Comparison of ENCODE assay signal across 8 cellular contexts in the genomic region with DNA sequence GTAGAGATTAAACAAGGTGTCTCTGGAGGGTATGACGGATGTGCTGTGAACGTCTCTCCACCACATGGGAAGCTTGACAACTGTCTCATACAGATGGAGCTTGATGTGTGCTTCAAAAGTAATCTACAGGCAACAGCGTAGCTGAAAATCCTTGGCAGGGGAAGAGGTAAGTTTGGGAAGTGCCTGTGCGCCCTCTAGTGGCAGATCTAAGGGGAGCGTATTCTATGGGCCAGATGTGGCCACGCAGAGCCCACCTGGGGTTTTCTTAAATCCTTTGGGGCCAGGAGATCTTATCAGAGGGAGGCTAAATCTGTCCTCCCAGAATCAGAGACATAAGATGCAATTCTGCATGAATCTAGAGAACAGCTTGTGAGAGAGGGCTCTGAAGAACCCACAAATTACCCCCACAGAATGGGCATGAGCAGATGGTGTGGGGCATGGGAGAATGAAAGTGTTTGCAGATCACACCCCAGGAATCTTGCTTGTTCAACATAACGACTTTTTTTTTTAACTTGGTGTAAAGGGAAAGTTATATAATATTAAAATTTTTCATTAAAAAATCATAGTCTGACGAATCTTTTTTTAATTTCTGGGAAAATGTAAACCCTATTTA.
DNase-seq lines count a peak whose midpoint lies in the region; ATAC-seq and TF ChIP-seq lines count a peak whose summit lies in the region.

No MANE protein-coding gene starts in this region.

- ATAC-seq in HG02588 (IDR thresholded peaks at IDR 0.05; ENCODE audit: unreplicated experiment), result peak; percentile 50

- H3K27ac ChIP-seq in mammary epithelial cell (ENCODE audit: insufficient read depth, low read depth, low read length), result no peak overlapping the region

- H3K27me3 ChIP-seq in mammary epithelial cell (ENCODE audit: insufficient read depth, low read length) (no peaks in the 10 kb centered on the region), kidney epithelial cell (ENCODE audit: control insufficient read depth, insufficient read depth, low read length) (no peaks in the 10 kb centered on the region)

- no TSS peak for BruUV-seq in mammary epithelial cell (replicated peaks; lab: Mats Ljungman, UMichigan)

- H3K4me1 ChIP-seq in mammary epithelial cell (ENCODE audit: insufficient read depth, low read length), result no peaks in the 10 kb centered on the region

- H3K79me2 ChIP-seq in mammary epithelial cell (ENCODE audit: insufficient read depth, low read length), result no peaks in the 10 kb centered on the region

- H3K9ac ChIP-seq in mammary epithelial cell (ENCODE audit: insufficient read depth, low read length), result no peak overlapping the region

- peak overlapping the region; percentile 44 for H3K4me2 ChIP-seq in mammary epithelial cell (ENCODE audit: insufficient read depth, low read depth, low read length)

- TF ChIP-seq CTCF in GM12865 (IDR thresholded peaks at IDR 0.05; ENCODE audit: insufficient read depth, low read depth, low read length, missing control alignments) (peak; percentile 96), WI38 (IDR thresholded peaks at IDR 0.05; ENCODE audit: low read depth, low read length) (peak; percentile 93), mammary epithelial cell (conservative IDR thresholded peaks at IDR 0.05 in 1 of 2, IDR thresholded peaks at IDR 0.05 in 1 of 2; ENCODE audit: extremely low read depth in 1 of 2, insufficient read depth in 1 of 2, low read depth in 1 of 2, low read length in 2 of 2) (peak; percentile 92 to 97), kidney epithelial cell (IDR thresholded peaks at IDR 0.05; ENCODE audit: insufficient read depth, low read length, poor library complexity, severe bottlenecking) (peak; percentile 98)

- H2AFZ ChIP-seq in mammary epithelial cell (ENCODE audit: low read depth, low read length), result peak overlapping the region; percentile 81

- H3K36me3 ChIP-seq in mammary epithelial cell (ENCODE audit: insufficient read depth, low read length) (no peaks in the 10 kb centered on the region), kidney epithelial cell (ENCODE audit: control insufficient read depth, insufficient read depth, low read length) (no peaks in the 10 kb centered on the region)

- H3K4me3 ChIP-seq in GM12865 (ENCODE audit: low read depth, low read length) (no peak overlapping the region), WI38 (ENCODE audit: low read depth, low read length) (no peak overlapping the region), mammary epithelial cell (replicated peaks in 1 of 3; ENCODE audit: insufficient read depth in 1 of 3, low read depth in 2 of 3, low read length in 3 of 3) (no peak overlapping the region), kidney epithelial cell (ENCODE audit: low read depth, low read length) (no peak overlapping the region)

- DNase-seq in GM12865 (ENCODE audit: low read depth), result peak; percentile 69
- DNase-seq in NCI-H2081 treated with DMSO at 0.1 percent for 48 hours (lab: John Stamatoyannopoulos, UW), result peak; percentile 0
- peak; percentile 48 for DNase-seq in mammary epithelial cell
- peak; percentile 16 for DNase-seq in kidney epithelial cell (ENCODE audit: low read depth)
- DNase-seq in stimulated activated CD4-positive, alpha-beta T cell treated with anti-CD3 and anti-CD28 coated beads, Interleukin-2, amount 100 ng/mL, for 24 hours, result peak; percentile 68 to 72
- DNase-seq in mesenteric fat pad (ENCODE audit: low spot score), result no peak

- no peaks in the 10 kb centered on the region for H4K20me1 ChIP-seq in mammary epithelial cell (ENCODE audit: insufficient read depth, low read length)

- dilution Hi-C loops in mammary epithelial cell (cut with HindIII; ENCODE audit: low sequenced_read_pairs), result loop anchor here (5.0 kb wide), 1 partner anchor 92 kb away; a partner anchor contains a TSS

- in situ Hi-C loops in mammary epithelial cell (cut with MboI; ENCODE audit: low sequenced_read_pairs in 2 of 2), result loop anchor here in 1 of 2 donors (25.0 kb wide), 2 partner anchors 657 to 832 kb away; a partner anchor contains a TSS

- H3K9me3 ChIP-seq in mammary epithelial cell (replicated peaks; ENCODE audit: insufficient read depth, low read length), result no peaks in the 10 kb centered on the region

- CTCF ChIA-PET in mammary epithelial cell (lab: Charles Lee; ENCODE audit: low non-redundant PET), result interaction anchor here (0.6 to 0.9 kb wide), 5 partner anchors 91 to 183 kb away, joined by 3 to 32 read pairs (median 4); no protein-coding TSS in a partner anchor

- 8% methylated on average over 8 of the region's 8 CpGs for WGBS in mammary epithelial cell (ENCODE audit: low coverage, missing lambda C conversion rate)

- intact Hi-C loops in mammary epithelial cell (cut with micrococcal nuclease), result loop anchor here (5.0 kb wide), 1 partner anchor 652 kb away; no protein-coding TSS in a partner anchor
